ENCODE assay signal across 1 cellular context in the genomic region with DNA sequence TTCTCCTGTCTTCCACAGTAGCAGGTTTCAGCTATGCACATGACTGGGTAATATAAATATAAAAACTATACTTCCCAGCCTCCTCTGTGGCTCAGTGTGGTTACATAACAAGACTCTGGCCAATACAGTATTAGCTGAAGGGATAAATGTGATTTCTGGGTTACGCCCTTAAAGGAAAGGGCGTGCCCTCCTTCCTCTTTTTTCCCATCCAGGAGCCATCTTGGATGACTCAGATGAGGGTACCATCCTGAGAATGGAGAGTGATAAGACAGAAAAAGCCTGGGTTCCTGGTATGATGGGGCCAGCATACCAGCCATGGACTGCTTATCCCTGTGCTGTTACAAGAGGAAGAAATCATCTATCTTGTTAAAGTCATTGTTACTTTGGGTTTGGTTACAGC.
TF ChIP-seq lines count a peak whose summit lies in the region.

No MANE protein-coding gene starts in this region.

TF ChIP-seq in K562, 482 proteins besides CTCF, POLR2A, EP300 and RAD21 (continued from another document):
- TF ChIP-seq ZBTB11 (CRISPR knock-in tag; IDR thresholded peaks at IDR 0.05) (no peak), FOSL1 (tag; conservative IDR thresholded peaks at IDR 0.05) (peak; percentile 44), STAT5B (CRISPR knock-in tag; IDR thresholded peaks at IDR 0.05) (no peak), PURB (CRISPR knock-in tag; IDR thresholded peaks at IDR 0.05; ENCODE audit: low read depth) (no peak), ATF1 (CRISPR knock-in tag; IDR thresholded peaks at IDR 0.05) (no peak), ATF1 (tag; IDR thresholded peaks at IDR 0.05) (no peak), YY1 (IDR thresholded peaks at IDR 0.05; ENCODE audit: borderline replicate concordance in 1 of 3, control insufficient read depth in 1 of 3, extremely low read depth in 1 of 3, insufficient read depth in 3 of 3, insufficient read length in 1 of 3, insufficient replicate concordance in 2 of 3, low read depth in 1 of 3, low read length in 2 of 3) (peak in 1 of 3 experiments; percentile 43), STAT5A (IDR thresholded peaks at IDR 0.05; ENCODE audit: borderline replicate concordance, low read length) (no peak), BRD4 (IDR thresholded peaks at IDR 0.05) (no peak), ZNF133 (CRISPR knock-in tag; IDR thresholded peaks at IDR 0.05) (no peak), SIN3B (IDR thresholded peaks at IDR 0.05; ENCODE audit: low read depth) (no peak), JUND (IDR thresholded peaks at IDR 0.05; ENCODE audit: borderline replicate concordance, low read depth, low read length) (0 out of 2 replicates have a peak, but pooled peaks have one; percentile 39), JUND (tag; IDR thresholded peaks at IDR 0.05; ENCODE audit: borderline replicate concordance, low read depth, low read length) (0 out of 3 replicates have a peak, but pooled peaks have one; percentile 25), ZBTB49 (CRISPR knock-in tag; IDR thresholded peaks at IDR 0.05; ENCODE audit: borderline replicate concordance) (no peak), ZNF586 (CRISPR knock-in tag; conservative IDR thresholded peaks at IDR 0.05) (no peak), RFX5 (IDR thresholded peaks at IDR 0.05; ENCODE audit: low read depth, low read length) (no peak), ATF3 (IDR thresholded peaks at IDR 0.05) (peak; percentile 38; the same call in 1 of the 2 replicates), ATF3 (CRISPR knock-in tag; conservative IDR thresholded peaks at IDR 0.05) (no peak), BCOR (IDR thresholded peaks at IDR 0.05) (no peak), CTBP1 (IDR thresholded peaks at IDR 0.05; ENCODE audit: borderline replicate concordance) (0 out of 2 replicates have a peak, but pooled peaks have one; percentile 24), JUN (IDR thresholded peaks at IDR 0.05; ENCODE audit: borderline replicate concordance, low read depth, low read length) (no peak), JUN (CRISPR knock-in tag; IDR thresholded peaks at IDR 0.05; ENCODE audit: borderline replicate concordance) (no peak), ZNF174 (CRISPR knock-in tag; IDR thresholded peaks at IDR 0.05) (no peak)
- TF ChIP-seq, protein P1, sequence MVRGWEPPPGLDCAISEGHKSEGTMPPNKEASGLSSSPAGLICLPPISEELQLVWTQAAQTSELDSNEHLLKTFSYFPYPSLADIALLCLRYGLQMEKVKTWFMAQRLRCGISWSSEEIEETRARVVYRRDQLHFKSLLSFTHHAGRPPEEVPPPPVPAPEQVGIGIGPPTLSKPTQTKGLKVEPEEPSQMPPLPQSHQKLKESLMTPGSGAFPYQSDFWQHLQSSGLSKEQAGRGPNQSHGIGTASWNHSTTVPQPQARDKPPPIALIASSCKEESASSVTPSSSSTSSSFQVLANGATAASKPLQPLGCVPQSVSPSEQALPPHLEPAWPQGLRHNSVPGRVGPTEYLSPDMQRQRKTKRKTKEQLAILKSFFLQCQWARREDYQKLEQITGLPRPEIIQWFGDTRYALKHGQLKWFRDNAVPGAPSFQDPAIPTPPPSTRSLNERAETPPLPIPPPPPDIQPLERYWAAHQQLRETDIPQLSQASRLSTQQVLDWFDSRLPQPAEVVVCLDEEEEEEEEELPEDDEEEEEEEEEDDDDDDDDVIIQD (CRISPR knock-in tag; IDR thresholded peaks at IDR 0.05): no peak
- TF ChIP-seq, protein P2, sequence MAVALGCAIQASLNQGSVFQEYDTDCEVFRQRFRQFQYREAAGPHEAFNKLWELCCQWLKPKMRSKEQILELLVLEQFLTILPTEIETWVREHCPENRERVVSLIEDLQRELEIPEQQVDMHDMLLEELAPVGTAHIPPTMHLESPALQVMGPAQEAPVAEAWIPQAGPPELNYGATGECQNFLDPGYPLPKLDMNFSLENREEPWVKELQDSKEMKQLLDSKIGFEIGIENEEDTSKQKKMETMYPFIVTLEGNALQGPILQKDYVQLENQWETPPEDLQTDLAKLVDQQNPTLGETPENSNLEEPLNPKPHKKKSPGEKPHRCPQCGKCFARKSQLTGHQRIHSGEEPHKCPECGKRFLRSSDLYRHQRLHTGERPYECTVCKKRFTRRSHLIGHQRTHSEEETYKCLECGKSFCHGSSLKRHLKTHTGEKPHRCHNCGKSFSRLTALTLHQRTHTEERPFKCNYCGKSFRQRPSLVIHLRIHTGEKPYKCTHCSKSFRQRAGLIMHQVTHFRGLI (CRISPR knock-in tag; IDR thresholded peaks at IDR 0.05): no peak
- TF ChIP-seq, protein P3, sequence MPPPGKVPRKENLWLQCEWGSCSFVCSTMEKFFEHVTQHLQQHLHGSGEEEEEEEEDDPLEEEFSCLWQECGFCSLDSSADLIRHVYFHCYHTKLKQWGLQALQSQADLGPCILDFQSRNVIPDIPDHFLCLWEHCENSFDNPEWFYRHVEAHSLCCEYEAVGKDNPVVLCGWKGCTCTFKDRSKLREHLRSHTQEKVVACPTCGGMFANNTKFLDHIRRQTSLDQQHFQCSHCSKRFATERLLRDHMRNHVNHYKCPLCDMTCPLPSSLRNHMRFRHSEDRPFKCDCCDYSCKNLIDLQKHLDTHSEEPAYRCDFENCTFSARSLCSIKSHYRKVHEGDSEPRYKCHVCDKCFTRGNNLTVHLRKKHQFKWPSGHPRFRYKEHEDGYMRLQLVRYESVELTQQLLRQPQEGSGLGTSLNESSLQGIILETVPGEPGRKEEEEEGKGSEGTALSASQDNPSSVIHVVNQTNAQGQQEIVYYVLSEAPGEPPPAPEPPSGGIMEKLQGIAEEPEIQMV (tag; conservative IDR thresholded peaks at IDR 0.05; ENCODE audit: low read depth): no peak
- TF ChIP-seq, protein P4, sequence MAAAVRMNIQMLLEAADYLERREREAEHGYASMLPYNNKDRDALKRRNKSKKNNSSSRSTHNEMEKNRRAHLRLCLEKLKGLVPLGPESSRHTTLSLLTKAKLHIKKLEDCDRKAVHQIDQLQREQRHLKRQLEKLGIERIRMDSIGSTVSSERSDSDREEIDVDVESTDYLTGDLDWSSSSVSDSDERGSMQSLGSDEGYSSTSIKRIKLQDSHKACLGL (CRISPR knock-in tag; IDR thresholded peaks at IDR 0.05; ENCODE audit: borderline replicate concordance, poor library complexity, severe bottlenecking): no peak
- TF ChIP-seq, protein P5, sequence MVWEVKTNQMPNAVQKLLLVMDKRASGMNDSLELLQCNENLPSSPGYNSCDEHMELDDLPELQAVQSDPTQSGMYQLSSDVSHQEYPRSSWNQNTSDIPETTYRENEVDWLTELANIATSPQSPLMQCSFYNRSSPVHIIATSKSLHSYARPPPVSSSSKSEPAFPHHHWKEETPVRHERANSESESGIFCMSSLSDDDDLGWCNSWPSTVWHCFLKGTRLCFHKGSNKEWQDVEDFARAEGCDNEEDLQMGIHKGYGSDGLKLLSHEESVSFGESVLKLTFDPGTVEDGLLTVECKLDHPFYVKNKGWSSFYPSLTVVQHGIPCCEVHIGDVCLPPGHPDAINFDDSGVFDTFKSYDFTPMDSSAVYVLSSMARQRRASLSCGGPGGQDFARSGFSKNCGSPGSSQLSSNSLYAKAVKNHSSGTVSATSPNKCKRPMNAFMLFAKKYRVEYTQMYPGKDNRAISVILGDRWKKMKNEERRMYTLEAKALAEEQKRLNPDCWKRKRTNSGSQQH (CRISPR knock-in tag; IDR thresholded peaks at IDR 0.05): no peak
- TF ChIP-seq, protein P6, sequence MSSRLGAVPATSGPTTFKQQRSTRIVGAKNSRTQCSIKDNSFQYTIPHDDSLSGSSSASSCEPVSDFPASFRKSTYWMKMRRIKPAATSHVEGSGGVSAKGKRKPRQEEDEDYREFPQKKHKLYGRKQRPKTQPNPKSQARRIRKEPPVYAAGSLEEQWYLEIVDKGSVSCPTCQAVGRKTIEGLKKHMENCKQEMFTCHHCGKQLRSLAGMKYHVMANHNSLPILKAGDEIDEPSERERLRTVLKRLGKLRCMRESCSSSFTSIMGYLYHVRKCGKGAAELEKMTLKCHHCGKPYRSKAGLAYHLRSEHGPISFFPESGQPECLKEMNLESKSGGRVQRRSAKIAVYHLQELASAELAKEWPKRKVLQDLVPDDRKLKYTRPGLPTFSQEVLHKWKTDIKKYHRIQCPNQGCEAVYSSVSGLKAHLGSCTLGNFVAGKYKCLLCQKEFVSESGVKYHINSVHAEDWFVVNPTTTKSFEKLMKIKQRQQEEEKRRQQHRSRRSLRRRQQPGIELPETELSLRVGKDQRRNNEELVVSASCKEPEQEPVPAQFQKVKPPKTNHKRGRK (tag; IDR thresholded peaks at IDR 0.05): no peak
